ENCODE assay signal across 8 cellular contexts in the genomic region with DNA sequence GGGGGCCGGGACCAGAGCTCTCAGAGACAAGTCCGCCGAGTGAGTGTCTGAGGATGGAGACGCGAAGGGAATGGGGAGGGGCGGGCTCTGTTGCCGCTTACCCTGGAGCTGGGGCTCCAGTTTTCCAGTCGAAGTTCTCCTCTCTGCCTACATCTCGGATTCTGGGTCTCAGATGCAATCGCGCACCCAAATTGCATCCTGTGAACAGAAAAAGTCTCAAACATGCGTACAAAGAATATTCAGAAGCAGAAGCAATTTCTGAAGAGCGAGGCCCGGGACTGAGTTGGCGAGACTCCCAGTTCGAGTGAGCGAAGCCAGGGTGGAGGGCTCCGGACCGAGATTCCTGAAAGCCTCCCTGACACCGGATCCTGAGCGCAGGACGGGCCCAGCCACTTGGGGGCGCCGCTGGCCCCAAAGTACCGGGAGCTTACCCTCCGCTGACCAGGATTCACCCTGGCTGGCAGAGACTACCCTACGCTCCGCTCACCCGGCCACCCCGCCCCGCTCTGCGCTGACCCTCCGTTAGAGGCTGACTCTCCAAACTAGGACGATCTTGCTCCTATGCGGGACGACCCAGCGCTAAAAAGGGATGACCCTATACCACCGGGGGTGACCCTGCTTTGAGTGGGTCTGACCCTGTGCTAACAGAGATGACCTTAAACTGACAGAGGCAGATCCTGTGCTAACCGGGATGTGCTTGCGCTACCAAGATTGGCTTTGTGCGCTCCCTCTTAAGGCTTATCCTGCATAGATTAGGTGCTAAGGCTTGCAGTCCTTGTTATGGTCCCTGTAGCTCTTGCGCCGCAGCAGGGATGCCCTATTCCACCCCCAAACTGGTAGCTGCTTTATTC. TPM values are rescaled to one million over a fixed set of nuclear protein-coding genes. Genes with fewer than 3 reads are reported as not detected.
DNase-seq lines count a peak whose midpoint lies in the region; ATAC-seq and TF ChIP-seq lines count a peak whose summit lies in the region.

No MANE protein-coding gene starts in this region.

- H3K4me1 ChIP-seq in heart left ventricle (peaks cover 0 to 11% (median 3%) of the 10 kb centered on the region in 12 donors), vagina (peaks cover 9% of the 10 kb centered on the region)

- H3K27me3 Mint-ChIP-seq in activated naive CD4-positive, alpha-beta T cell treated with anti-CD3 and anti-CD28 coated beads, Interleukin-2, amount 10 ng/mL, durations not matched to agents 7 days and 5 days = peaks cover 55% of the 10 kb centered on the region

- peaks cover 4% of the 10 kb centered on the region for H3K4me1 Mint-ChIP-seq in activated naive CD4-positive, alpha-beta T cell treated with anti-CD3 and anti-CD28 coated beads, Interleukin-2, amount 10 ng/mL, durations not matched to agents 7 days and 5 days

- DNase-seq in heart left ventricle (peak in 3 of 5 donors; percentile 31 to 70 (median 50)), Right ventricle myocardium inferior (ENCODE audit: missing footprints) (no peak), UCSD-AML1 (lab: John Stamatoyannopoulos, UW; ENCODE audit: unreplicated experiment) (peak; percentile 23), NCI-H226 (no peak), vagina (ENCODE audit: extremely low spot score in 2 of 2) (no peak)
- no peak for DNase-seq in activated naive CD4-positive, alpha-beta T cell treated with anti-CD3 and anti-CD28 coated beads, Interleukin-2, amount 10 ng/mL, durations not matched to agents 7 days and 5 days
- DNase-seq in stimulated activated naive CD4-positive, alpha-beta T cell treated with Interleukin-2 at 50 U/mL for 16 hours (lab: John Stamatoyannopoulos, UW) = no peak

- no peaks in the 10 kb centered on the region for H3K36me3 Mint-ChIP-seq in activated naive CD4-positive, alpha-beta T cell treated with anti-CD3 and anti-CD28 coated beads, Interleukin-2, amount 10 ng/mL, durations not matched to agents 7 days and 5 days

- CTCF ChIA-PET in activated naive CD4-positive, alpha-beta T cell treated with anti-CD3 and anti-CD28 coated beads, Interleukin-2, amount 10 ng/mL, durations not matched to agents 7 days and 5 days (lab: Charles Lee) = interaction anchor here (1.0 to 3.2 kb wide), 8 partner anchors 10 to 277 kb away, joined by 3 to 23 read pairs (median 12); partner anchors contain the start of gene FOXD2

- TF ChIP-seq POLR2A in heart left ventricle (IDR thresholded peaks at IDR 0.05) = no peak
- TF ChIP-seq POLR2A in vagina (IDR thresholded peaks at IDR 0.05) = no peak

- H3K27me3 ChIP-seq in heart left ventricle = peaks cover 36 to 100% (median 78%) of the 10 kb centered on the region in 9 donors
- H3K27me3 ChIP-seq in vagina = peaks cover 4% of the 10 kb centered on the region

- peak in 11 of 12 donors; percentile 26 to 58 (median 45) for TF ChIP-seq CTCF in heart left ventricle (IDR thresholded peaks at IDR 0.05)
- no peak for TF ChIP-seq CTCF in vagina (IDR thresholded peaks at IDR 0.05)

- no peak overlapping the region for H3K27ac ChIP-seq in heart left ventricle
- H3K27ac ChIP-seq in vagina = no peak overlapping the region

- H3K27ac Mint-ChIP-seq in activated naive CD4-positive, alpha-beta T cell treated with anti-CD3 and anti-CD28 coated beads, Interleukin-2, amount 10 ng/mL, durations not matched to agents 7 days and 5 days = no peak overlapping the region

- WGBS in heart left ventricle, 4 donors = 7 to 14% (median 10%) methylated on average over 36 to 43 of the region's 43 CpGs

- no peaks in the 10 kb centered on the region for H3K9me3 Mint-ChIP-seq in activated naive CD4-positive, alpha-beta T cell treated with anti-CD3 and anti-CD28 coated beads, Interleukin-2, amount 10 ng/mL, durations not matched to agents 7 days and 5 days

- H3K9me3 ChIP-seq in heart left ventricle (no peaks in the 10 kb centered on the region), iPS-18c (ENCODE audit: control insufficient read depth, insufficient read depth, low read length) (no peaks in the 10 kb centered on the region), vagina (no peaks in the 10 kb centered on the region)

- no peak overlapping the region for H3K4me3 ChIP-seq in heart left ventricle
- H3K4me3 ChIP-seq in iPS-18c (ENCODE audit: insufficient read depth, low read depth, low read length) = peak overlapping the region; percentile 15; the same call in 1 of the 2 replicates
- no peak overlapping the region for H3K4me3 ChIP-seq in vagina

- H3K36me3 ChIP-seq in heart left ventricle (no peaks in the 10 kb centered on the region), vagina (no peaks in the 10 kb centered on the region)

- ATAC-seq in heart left ventricle (peak in 3 of 4 donors; percentile 59 to 77 (median 70)), Right ventricle myocardium inferior (no peak)

- intact Hi-C loops in heart left ventricle (cut with DNase I) = loop anchor here in 2 of 10 donors (5.0 kb wide), 2 partner anchors 72 to 257 kb away; no protein-coding TSS in a partner anchor
- intact Hi-C loops in Right ventricle myocardium inferior (cut with DNase I) = no loop called here
- intact Hi-C loops in vagina (cut with DNase I) = no loop called here

- no peak overlapping the region for H3K4me3 Mint-ChIP-seq in activated naive CD4-positive, alpha-beta T cell treated with anti-CD3 and anti-CD28 coated beads, Interleukin-2, amount 10 ng/mL, durations not matched to agents 7 days and 5 days

RNA-seq across cellular contexts. Expression of gene FOXD2, which starts 12.1 kb away (rescaled TPM):
- total RNA-seq in heart left ventricle = under 1 TPM in 5 of 9 donors, not detected in 4; 0.05 to 0.14 (median 0.12) TPM
- polyA plus RNA-seq in heart left ventricle = under 1 TPM; 0.01 to 0.04 TPM
- total RNA-seq in Right ventricle myocardium inferior = 0.05 TPM
- total RNA-seq in vagina = 0.98 TPM

RNA-seq across cellular contexts. Expression of gene FOXE3, which starts 33.8 kb away (rescaled TPM):
- total RNA-seq in heart left ventricle (not detected), Right ventricle myocardium inferior (not detected), vagina (not detected)
- polyA plus RNA-seq in heart left ventricle = not detected

Comparison
In these comparisons a context has a peak if more than half of its experiments do, and no peak if none do; other contexts are left out.
1. DNase-seq: peak in heart left ventricle (3 of 5) and UCSD-AML1 (single experiment); none in Right ventricle myocardium inferior (single experiment), NCI-H226 (single experiment), activated naive CD4-positive, alpha-beta T cell treated with anti-CD3 and anti-CD28 coated beads, Interleukin-2, amount 10 ng/mL, durations not matched to agents 7 days and 5 days (single experiment), stimulated activated naive CD4-positive, alpha-beta T cell treated with Interleukin-2 at 50 U/mL for 16 hours (single experiment) and vagina (0 of 2).
2. CTCF ChIP-seq: peak in heart left ventricle (11 of 12); none in vagina (0 of 3).